In the genomic region with DNA sequence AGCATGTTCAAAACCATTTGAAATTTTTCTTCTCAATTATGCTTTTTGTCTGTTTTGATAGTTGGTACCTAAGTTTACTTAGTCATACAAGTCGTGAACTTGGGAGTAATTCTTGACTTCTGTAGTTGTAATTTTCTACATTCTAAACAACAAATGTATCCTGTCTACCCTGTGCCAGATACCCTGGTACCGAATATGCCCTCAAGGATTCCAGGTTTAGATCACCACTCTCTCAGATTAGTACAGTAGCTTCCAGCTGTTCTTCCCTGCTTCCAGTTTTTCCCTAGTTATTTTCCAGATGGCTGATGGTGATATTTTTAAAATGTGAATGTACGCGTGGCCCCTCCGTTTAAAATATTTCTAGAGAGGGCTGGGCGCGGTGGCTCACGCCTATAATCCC, we compare ENCODE assay signal across 17 cellular contexts. TPM values are rescaled to one million over a fixed set of nuclear protein-coding genes. Genes with fewer than 3 reads are reported as not detected.
DNase-seq lines count a peak whose midpoint lies in the region; ATAC-seq and TF ChIP-seq lines count a peak whose summit lies in the region.
"Had no signal": no experiment of that assay in that cellular context is flagged by ENCODE, and none has a peak within 500 bp of the region (broad histone marks: within the 10 kb centered on the region; RNA-seq: fewer than 3 reads in every experiment).

No MANE protein-coding gene starts in this region.

- H3K4me2 ChIP-seq in HCT116 (ENCODE audit: low read length) (peak overlapping the region; percentile 80), osteoblast (ENCODE audit: insufficient read depth, low read length) (peak overlapping the region; percentile 48)

- 86 to 92% (median 91%) methylated on average over 8 of the region's 8 CpGs for WGBS in stomach, 5 donors

- H3K27me3 ChIP-seq in CD4-positive, CD25-positive, alpha-beta regulatory T cell (ENCODE audit: control insufficient read depth, insufficient read depth, low read length): no peaks in the 10 kb centered on the region
- H3K27me3 ChIP-seq in HCT116 (ENCODE audit: insufficient read depth, low read length) (no peaks in the 10 kb centered on the region), ascending aorta (no peaks in the 10 kb centered on the region), osteoblast (ENCODE audit: insufficient read depth, low read length) (no peaks in the 10 kb centered on the region), stomach (no peaks in the 10 kb centered on the region)
- H3K27me3 ChIP-seq: heart right ventricle, ovary, vagina had no signal

- H3K9me3 ChIP-seq in CD4-positive, CD25-positive, alpha-beta regulatory T cell (ENCODE audit: control insufficient read depth in 2 of 2, low read length in 2 of 2): peaks cover 7 to 11% of the 10 kb centered on the region in 2 experiments
- H3K9me3 ChIP-seq in HCT116 (ENCODE audit: control insufficient read depth in 1 of 2, insufficient read depth in 1 of 2, low read depth in 1 of 2, low read length in 2 of 2) (peaks cover 0 to 8% of the 10 kb centered on the region in 2 experiments; a peak in 1 of 4 replicates), ascending aorta (no peaks in the 10 kb centered on the region), osteoblast (ENCODE audit: low read depth, low read length) (no peaks in the 10 kb centered on the region), stomach (no peaks in the 10 kb centered on the region)
- H3K9me3 ChIP-seq: ovary, vagina had no signal

- RAD21 ChIA-PET in HCT116 (lab: Charles Lee; ENCODE audit: low non-redundant PET in 1 of 2, low total read pairs in 2 of 2, uncharacterized antibody in 2 of 2, unreplicated experiment in 2 of 2): interaction anchor here in 1 of 2 experiments (0.6 kb wide), 1 partner anchor 241 kb away, joined by 3 read pairs; no protein-coding TSS in a partner anchor

- peak overlapping the region; percentile 43 to 100 (median 96) for H3K27ac Mint-ChIP-seq in CD4-positive, CD25-positive, alpha-beta regulatory T cell

- peaks cover 32 to 90% (median 68%) of the 10 kb centered on the region in 4 donors for H3K4me1 Mint-ChIP-seq in CD4-positive, CD25-positive, alpha-beta regulatory T cell

- peaks cover 96% of the 10 kb centered on the region for H3K79me2 ChIP-seq in HCT116 (ENCODE audit: insufficient read depth, low read length)
- H3K79me2 ChIP-seq in osteoblast (ENCODE audit: insufficient read depth, low read length): peaks cover 89% of the 10 kb centered on the region

- no peak for TF ChIP-seq EP300 in stomach (IDR thresholded peaks at IDR 0.05)

- H3K27ac ChIP-seq in CD4-positive, CD25-positive, alpha-beta regulatory T cell (ENCODE audit: insufficient read depth, low read length, poor library complexity, severe bottlenecking): peak overlapping the region; percentile 97
- H3K27ac ChIP-seq in HCT116 (ENCODE audit: low read depth, low read length): peak overlapping the region; percentile 81
- H3K27ac ChIP-seq in ascending aorta: peak overlapping the region; percentile 29 to 41
- H3K27ac ChIP-seq in osteoblast (ENCODE audit: low read depth, low read length): peak overlapping the region; percentile 77
- H3K27ac ChIP-seq in stomach: no peak overlapping the region
- H3K27ac ChIP-seq: ovary, vagina had no signal

- POLR2A ChIA-PET in HCT116 (lab: Charles Lee): no interaction called here

- no peak for TF ChIP-seq RAD21 in HCT116 (IDR thresholded peaks at IDR 0.05; ENCODE audit: low read depth)

- H3K36me3 ChIP-seq in CD4-positive, CD25-positive, alpha-beta regulatory T cell (ENCODE audit: control insufficient read depth, insufficient read depth, low read length): peaks cover 22% of the 10 kb centered on the region
- H3K36me3 ChIP-seq in HCT116 (ENCODE audit: control insufficient read depth in 1 of 2, insufficient read depth in 2 of 2, low read length in 2 of 2): peaks cover 0 to 11% of the 10 kb centered on the region in 2 experiments; a peak in 1 of 4 replicates
- no peaks in the 10 kb centered on the region for H3K36me3 ChIP-seq in ascending aorta
- H3K36me3 ChIP-seq in osteoblast (ENCODE audit: insufficient read depth, low read length): peaks cover 2% of the 10 kb centered on the region
- H3K36me3 ChIP-seq in stomach: peaks cover 0 to 4% (median 0%) of the 10 kb centered on the region in 4 donors
- H3K36me3 ChIP-seq: ovary had no signal

- H3K4me3 Mint-ChIP-seq in CD4-positive, CD25-positive, alpha-beta regulatory T cell: peak overlapping the region; percentile 94 to 100 (median 98)

- DNase-seq in CD4-positive, CD25-positive, alpha-beta regulatory T cell: no peak
- no peak for DNase-seq in HCT116 (ENCODE audit: low read depth, low spot score)
- no peak for DNase-seq in ascending aorta (ENCODE audit: low spot score in 2 of 2)
- DNase-seq in osteoblast (ENCODE audit: insufficient read length, low spot score, missing footprints): peak; percentile 37
- DNase-seq in kidney tubule cell (ENCODE audit: low spot score): no peak
- no peak for DNase-seq in sciatic nerve (ENCODE audit: low spot score)
- no peak for DNase-seq in RKO (ENCODE audit: low spot score)
- no peak for DNase-seq in stomach
- DNase-seq: activated CD4-positive, alpha-beta T cell treated with anti-CD3 and anti-CD28 coated beads, Interleukin-2, amount 50 U/mL, for 4 hours; heart right ventricle; kidney glomerular epithelial cell; MM.1S; mucosa of descending colon; ovary; stimulated activated naive B cell treated with anti-CD40 and anti-IgM and Interleukin-4, amounts not matched to agents 10 μg/mL and 1 μg/mL and 100 μg/mL, for 72 hours had no signal

- H3K4me1 ChIP-seq in CD4-positive, CD25-positive, alpha-beta regulatory T cell (ENCODE audit: control insufficient read depth, insufficient read depth, low read length, poor library complexity, severe bottlenecking): peaks cover 76% of the 10 kb centered on the region
- H3K4me1 ChIP-seq in HCT116 (ENCODE audit: control insufficient read depth in 1 of 2, insufficient read depth in 2 of 2, low read length in 2 of 2) (peaks cover 40 to 65% of the 10 kb centered on the region in 2 experiments), ascending aorta (peaks cover 5 to 43% of the 10 kb centered on the region in 2 donors), osteoblast (ENCODE audit: insufficient read depth, low read length) (peaks cover 37% of the 10 kb centered on the region), stomach (peaks cover 15 to 70% (median 45%) of the 10 kb centered on the region in 4 donors)

- no peaks in the 10 kb centered on the region for H3K27me3 Mint-ChIP-seq in CD4-positive, CD25-positive, alpha-beta regulatory T cell
- H3K27me3 Mint-ChIP-seq: stimulated activated naive B cell treated with anti-CD40 and anti-IgM and Interleukin-4, amounts not matched to agents 10 μg/mL and 1 μg/mL and 100 μg/mL, for 72 hours had no signal

- H3K9me2 ChIP-seq in HCT116 (ENCODE audit: insufficient read depth): no peaks in the 10 kb centered on the region

- H3K9ac ChIP-seq in HCT116 (ENCODE audit: low read length): peak overlapping the region; percentile 60

- H3K36me3 Mint-ChIP-seq in CD4-positive, CD25-positive, alpha-beta regulatory T cell: peaks cover 58% of the 10 kb centered on the region

- peak overlapping the region; percentile 100 for H3K4me3 ChIP-seq in CD4-positive, CD25-positive, alpha-beta regulatory T cell (ENCODE audit: low read depth, low read length)
- H3K4me3 ChIP-seq in HCT116 (replicated peaks in 1 of 2; ENCODE audit: low read depth in 1 of 2, low read length in 2 of 2): peak overlapping the region; percentile 18 to 45
- no peak overlapping the region for H3K4me3 ChIP-seq in ascending aorta
- H3K4me3 ChIP-seq in osteoblast (ENCODE audit: insufficient read depth, low read length): no peak overlapping the region
- H3K4me3 ChIP-seq in stomach: no peak overlapping the region
- H3K4me3 ChIP-seq: heart right ventricle, mucosa of descending colon, ovary, vagina had no signal

- ATAC-seq in CD4-positive, CD25-positive, alpha-beta regulatory T cell (ENCODE audit: low read depth in 2 of 2): no peak
- ATAC-seq in HCT116 (peak; percentile 57), sciatic nerve (no peak)
- ATAC-seq: heart right ventricle; mucosa of descending colon; Panc1; stimulated activated naive B cell treated with anti-CD40 and anti-IgM and Interleukin-4, amounts not matched to agents 10 μg/mL and 1 μg/mL and 100 μg/mL, for 72 hours had no signal

- 0 out of 2 replicates have a peak, but pooled peaks cover 6% of the 10 kb centered on the region for H4K20me1 ChIP-seq in HCT116 (ENCODE audit: insufficient read depth)
- peaks cover 2% of the 10 kb centered on the region for H4K20me1 ChIP-seq in osteoblast (ENCODE audit: insufficient read depth, low read length)

- TSS peak; percentile 67 for BruUV-seq in HCT116 (replicated peaks; lab: Mats Ljungman, UMichigan)

- H2AFZ ChIP-seq in HCT116 (ENCODE audit: low read depth, low read length, poor library complexity, severe bottlenecking) (no peak overlapping the region), osteoblast (ENCODE audit: low read length) (no peak overlapping the region)

- CTCF ChIA-PET in HCT116 (lab: Charles Lee): interaction anchor here (0.7 kb wide), 1 partner anchor 802 kb away, joined by 3 read pairs; no protein-coding TSS in a partner anchor

- peaks cover 0 to 7% (median 2%) of the 10 kb centered on the region in 7 donors for H3K9me3 Mint-ChIP-seq in CD4-positive, CD25-positive, alpha-beta regulatory T cell

- intact Hi-C loops in HCT116 (cut with micrococcal nuclease): loop anchor here (5.0 kb wide), 1 partner anchor 588 kb away; no protein-coding TSS in a partner anchor
- intact Hi-C loops in ascending aorta (cut with DNase I): no loop called here
- intact Hi-C loops in sciatic nerve (cut with DNase I): no loop called here
- intact Hi-C loops in stomach (cut with DNase I; ENCODE audit: low total_unique reads): no loop called here

- TF ChIP-seq POLR2A in HCT116 (IDR thresholded peaks at IDR 0.05; ENCODE audit: borderline replicate concordance, extremely low read depth, insufficient read depth, insufficient read length) (no peak), stomach (IDR thresholded peaks at IDR 0.05) (no peak)

- TF ChIP-seq CTCF in HCT116 (IDR thresholded peaks at IDR 0.05 in 2 of 3, conservative IDR thresholded peaks at IDR 0.05 in 1 of 3; ENCODE audit: borderline replicate concordance in 1 of 3, insufficient read depth in 1 of 3, low read depth in 2 of 3, low read length in 2 of 3) (no peak), ascending aorta (IDR thresholded peaks at IDR 0.05) (no peak), osteoblast (IDR thresholded peaks at IDR 0.05; ENCODE audit: extremely low read depth, low read depth, low read length) (no peak), stomach (IDR thresholded peaks at IDR 0.05) (no peak)

RNA-seq across cellular contexts. Expression of a gene that starts 6.5 kb away (rescaled TPM):
- total RNA-seq in CD4-positive, CD25-positive, alpha-beta regulatory T cell: 154 TPM
- 10 to 100 TPM; 48.0 to 93.3 (median 67.0) TPM for polyA plus RNA-seq in CD4-positive, CD25-positive, alpha-beta regulatory T cell
- total RNA-seq in HCT116 (2021; ENCODE audit: unreplicated experiment): 23.0 TPM
- polyA plus RNA-seq in HCT116 (2012): 8.4 and 11.4 TPM in 2 replicates
- total RNA-seq in ascending aorta: 1.5 TPM
- total RNA-seq in osteoblast: 45.6 and 56.0 TPM in 2 replicates
- 25.1 TPM for total RNA-seq in sciatic nerve
- 10 to 100 TPM in 2 of 5 donors, 1 to 10 TPM in 3; 7.0 to 49.2 (median 8.5) TPM for total RNA-seq in stomach
- 10 to 100 TPM in 2 of 3 donors, 1 to 10 TPM in 1; 6.8 to 12.1 (median 11.6) TPM for polyA plus RNA-seq in stomach

RNA-seq across cellular contexts. Expression of a gene that starts 33.2 kb away (rescaled TPM):
- 22.0 TPM for total RNA-seq in CD4-positive, CD25-positive, alpha-beta regulatory T cell
- polyA plus RNA-seq in CD4-positive, CD25-positive, alpha-beta regulatory T cell: 10 to 100 TPM; 28.4 to 65.8 (median 47.0) TPM
- total RNA-seq in HCT116 (2021; ENCODE audit: unreplicated experiment) (21.6 TPM), ascending aorta (41.6 TPM), osteoblast (26.8 and 30.0 TPM in 2 replicates), sciatic nerve (3.0 TPM), stomach (100 to 1,000 TPM in 1 of 5 donors, 10 to 100 TPM in 4; 20.9 to 142 (median 40.8) TPM)
- 8.2 and 12.9 TPM in 2 replicates for polyA plus RNA-seq in HCT116 (2012)
- polyA plus RNA-seq in stomach: 10 to 100 TPM; 11.5 to 17.9 (median 14.1) TPM

Comparison
In these comparisons a context has a peak if more than half of its experiments do, and no peak if none do; other contexts are left out.
1. H3K27ac ChIP-seq: peak in CD4-positive, CD25-positive, alpha-beta regulatory T cell (single experiment), HCT116 (single experiment), ascending aorta (2 of 2) and osteoblast (single experiment); none in stomach (0 of 5).
2. H3K4me3 ChIP-seq: peak in CD4-positive, CD25-positive, alpha-beta regulatory T cell (single experiment) and HCT116 (2 of 2); none in ascending aorta (0 of 2), osteoblast (single experiment) and stomach (0 of 4).